ENCODE assay signal across 8 cellular contexts in genomic region chr9:136978073-136978864, GRCh38. TPM values are rescaled to one million over a fixed set of nuclear protein-coding genes. Genes with fewer than 3 reads are reported as not detected.
DNase-seq lines count a peak whose midpoint lies in the region; ATAC-seq and TF ChIP-seq lines count a peak whose summit lies in the region.

No MANE protein-coding gene starts in this region.

- no peaks in the 10 kb centered on the region for H3K9me3 ChIP-seq in stomach

- H3K4me3 ChIP-seq in GM12865 (ENCODE audit: low read depth, low read length) (no peak overlapping the region), fibroblast of the aortic adventitia (ENCODE audit: low read depth, low read length) (peak overlapping the region; percentile 56), stomach (peak overlapping the region; percentile 49 to 62 (median 51))

- H3K4me3 Mint-ChIP-seq in natural killer cell treated with Interleukin-12 subunit alpha and Interleukin-12 subunit beta and Interleukin-15 and Interleukin-18, amount 100 ng/mL, for 72 hours, result peak overlapping the region; percentile 52

- H3K27me3 Mint-ChIP-seq in natural killer cell treated with Interleukin-12 subunit alpha and Interleukin-12 subunit beta and Interleukin-15 and Interleukin-18, amount 100 ng/mL, for 72 hours, result no peaks in the 10 kb centered on the region

- no peaks in the 10 kb centered on the region for H3K9me3 Mint-ChIP-seq in natural killer cell treated with Interleukin-12 subunit alpha and Interleukin-12 subunit beta and Interleukin-15 and Interleukin-18, amount 100 ng/mL, for 72 hours

- H3K27ac ChIP-seq in stomach, result peak overlapping the region; percentile 15 to 66 (median 38)

- peaks cover 0 to 41% (median 6%) of the 10 kb centered on the region in 3 donors for H3K27me3 ChIP-seq in stomach

- TF ChIP-seq POLR2A in stomach (IDR thresholded peaks at IDR 0.05), result no peak

- H3K36me3 Mint-ChIP-seq in natural killer cell treated with Interleukin-12 subunit alpha and Interleukin-12 subunit beta and Interleukin-15 and Interleukin-18, amount 100 ng/mL, for 72 hours, result no peaks in the 10 kb centered on the region

- TF ChIP-seq CTCF in GM12865 (IDR thresholded peaks at IDR 0.05; ENCODE audit: insufficient read depth, low read depth, low read length, missing control alignments), result no peak
- TF ChIP-seq CTCF in fibroblast of the aortic adventitia (IDR thresholded peaks at IDR 0.05; ENCODE audit: insufficient read depth, low read length), result no peak
- TF ChIP-seq CTCF in stomach (IDR thresholded peaks at IDR 0.05), result no peak

- WGBS in stomach, 5 donors, result 1 to 6% (median 2%) methylated on average over 12 to 78 of the region's 78 CpGs

- intact Hi-C loops in stomach (cut with DNase I; ENCODE audit: low total_unique reads), result no loop called here

- H3K4me1 Mint-ChIP-seq in natural killer cell treated with Interleukin-12 subunit alpha and Interleukin-12 subunit beta and Interleukin-15 and Interleukin-18, amount 100 ng/mL, for 72 hours (ENCODE audit: low read depth in 2 of 2), result peaks cover 6 to 13% of the 10 kb centered on the region in 2 donors

- no peak for TF ChIP-seq EP300 in stomach (IDR thresholded peaks at IDR 0.05)

- no peak overlapping the region for H3K27ac Mint-ChIP-seq in natural killer cell treated with Interleukin-12 subunit alpha and Interleukin-12 subunit beta and Interleukin-15 and Interleukin-18, amount 100 ng/mL, for 72 hours

- H3K36me3 ChIP-seq in stomach, result no peaks in the 10 kb centered on the region

- peak; percentile 51 for DNase-seq in GM12865 (ENCODE audit: low read depth)
- DNase-seq in NOMO-1 treated with dmso at 0.1 percent for 144 hours (lab: John Stamatoyannopoulos, UW; ENCODE audit: unreplicated experiment), result peak; percentile 35
- peak; percentile 56 for DNase-seq in activated effector memory CD4-positive, alpha-beta T cell treated with Interleukin-2 at 50 U/mL for 16 hours
- peak; percentile 32 for DNase-seq in fibroblast of the aortic adventitia (ENCODE audit: low read depth)
- peak; percentile 87 for DNase-seq in natural killer cell treated with Interleukin-12 subunit alpha and Interleukin-12 subunit beta and Interleukin-15 and Interleukin-18, amount 100 ng/mL, for 72 hours (ENCODE audit: low spot score)
- DNase-seq in stomach, result peak; percentile 69

- peaks cover 16 to 43% (median 29%) of the 10 kb centered on the region in 4 donors for H3K4me1 ChIP-seq in stomach

- ATAC-seq in natural killer cell treated with Interleukin-12 subunit alpha and Interleukin-12 subunit beta and Interleukin-15 and Interleukin-18, amount 100 ng/mL, for 72 hours, result peak; percentile 72 to 85
- ATAC-seq in GM21423 (IDR thresholded peaks at IDR 0.05; ENCODE audit: unreplicated experiment) (no peak), GM21619 (IDR thresholded peaks at IDR 0.05; ENCODE audit: unreplicated experiment) (no peak)

RNA-seq across cellular contexts. Expression of gene PTGDS, which starts 1.0 kb away (rescaled TPM):
- total RNA-seq in fibroblast of the aortic adventitia (ENCODE audit: low replicate concordance) (27.6 and 32.8 TPM in 2 replicates), stomach (10 to 100 TPM in 4 of 5 donors, 1 to 10 TPM in 1; 2.3 to 34.9 (median 30.4) TPM)
- total RNA-seq in natural killer cell treated with Interleukin-12 subunit alpha and Interleukin-12 subunit beta and Interleukin-15 and Interleukin-18, amount 100 ng/mL, for 72 hours, result 1 to 10 TPM; 1.7 to 4.4 TPM
- polyA plus RNA-seq in stomach, result 10 to 100 TPM; 18.6 to 64.4 (median 37.3) TPM

RNA-seq across cellular contexts. Expression of gene LCNL1, which starts 4.5 kb away (rescaled TPM):
- total RNA-seq in fibroblast of the aortic adventitia (ENCODE audit: low replicate concordance) (0.54 and 15.3 TPM in 2 replicates), stomach (not detected)
- total RNA-seq in natural killer cell treated with Interleukin-12 subunit alpha and Interleukin-12 subunit beta and Interleukin-15 and Interleukin-18, amount 100 ng/mL, for 72 hours, result under 1 TPM in 1 of 2 donors, not detected in 1; 0.21 TPM
- polyA plus RNA-seq in stomach, result under 1 TPM in 2 of 3 donors, not detected in 1; 0.19 to 0.25 TPM

RNA-seq across cellular contexts. Expression of gene PAXX, which starts 14.0 kb away (rescaled TPM):
- total RNA-seq in fibroblast of the aortic adventitia (ENCODE audit: low replicate concordance) (7.1 and 18.3 TPM in 2 replicates), stomach (10 to 100 TPM; 11.9 to 93.6 (median 45.2) TPM)
- 100 to 1,000 TPM in 1 of 2 donors, 10 to 100 TPM in 1; 64.0 to 118 TPM for total RNA-seq in natural killer cell treated with Interleukin-12 subunit alpha and Interleukin-12 subunit beta and Interleukin-15 and Interleukin-18, amount 100 ng/mL, for 72 hours
- polyA plus RNA-seq in stomach, result 100 to 1,000 TPM; 158 to 206 (median 178) TPM

RNA-seq across cellular contexts. Expression of gene CLIC3, which starts 18.1 kb away (rescaled TPM):
- total RNA-seq in fibroblast of the aortic adventitia (ENCODE audit: low replicate concordance) (4.3 and 5.2 TPM in 2 replicates), stomach (1 to 10 TPM in 1 of 5 donors, not detected in 4; 3.3 TPM)
- 10 to 100 TPM in 1 of 2 donors, 1 to 10 TPM in 1; 4.3 to 38.2 TPM for total RNA-seq in natural killer cell treated with Interleukin-12 subunit alpha and Interleukin-12 subunit beta and Interleukin-15 and Interleukin-18, amount 100 ng/mL, for 72 hours
- 10 to 100 TPM in 2 of 3 donors, 1 to 10 TPM in 1; 4.3 to 70.9 (median 15.2) TPM for polyA plus RNA-seq in stomach

RNA-seq across cellular contexts. Expression of gene LCN12, which starts 26.2 kb away (rescaled TPM):
- not detected in 2 replicates for total RNA-seq in fibroblast of the aortic adventitia (ENCODE audit: low replicate concordance)
- 1 to 10 TPM; 2.0 to 2.2 TPM for total RNA-seq in natural killer cell treated with Interleukin-12 subunit alpha and Interleukin-12 subunit beta and Interleukin-15 and Interleukin-18, amount 100 ng/mL, for 72 hours
- total RNA-seq in stomach, result 1 to 10 TPM in 1 of 5 donors, under 1 TPM in 1, not detected in 3; 0.73 to 2.2 TPM
- polyA plus RNA-seq in stomach, result 1 to 10 TPM; 2.3 to 6.3 (median 3.1) TPM

Comparison
In these comparisons a context has a peak if more than half of its experiments do, and no peak if none do; other contexts are left out.
1. DNase-seq: peak in every context shown above with its lines; median percentile 87 in natural killer cell treated with Interleukin-12 subunit alpha and Interleukin-12 subunit beta and Interleukin-15 and Interleukin-18, amount 100 ng/mL, for 72 hours; 69 in stomach; 56 in activated effector memory CD4-positive, alpha-beta T cell treated with Interleukin-2 at 50 U/mL for 16 hours; 51 in GM12865; 35 in NOMO-1 treated with dmso at 0.1 percent for 144 hours; 32 in fibroblast of the aortic adventitia.
2. ATAC-seq: peak in natural killer cell treated with Interleukin-12 subunit alpha and Interleukin-12 subunit beta and Interleukin-15 and Interleukin-18, amount 100 ng/mL, for 72 hours (2 of 2); none in GM21423 (single experiment) and GM21619 (single experiment).